ENCODE assay signal across 8 cellular contexts in the genomic region with DNA sequence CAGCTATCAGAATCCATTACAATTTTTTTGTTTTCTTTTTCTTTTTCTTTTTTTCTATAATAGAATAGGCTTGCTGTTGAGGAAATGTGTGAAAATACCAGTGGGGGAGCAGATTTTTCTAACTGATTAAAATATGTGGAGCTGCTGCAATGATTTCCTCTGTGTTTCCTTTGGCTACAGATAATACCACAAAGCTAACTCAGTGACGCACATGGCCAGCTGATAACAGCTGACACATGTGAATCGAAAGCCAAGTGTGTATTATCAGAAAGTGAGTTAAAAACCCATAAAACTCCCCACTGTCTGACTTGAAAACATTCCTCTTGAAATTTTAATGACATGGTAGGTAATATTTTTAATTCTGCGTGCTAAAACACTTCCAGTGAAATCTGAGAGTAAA.
DNase-seq lines count a peak whose midpoint lies in the region; ATAC-seq lines count a peak whose summit lies in the region.

No MANE protein-coding gene starts in this region.

- H3K36me3 Mint-ChIP-seq in activated naive CD8-positive, alpha-beta T cell = no peaks in the 10 kb centered on the region

- ATAC-seq in GM18870 (IDR thresholded peaks at IDR 0.05; ENCODE audit: unreplicated experiment) = peak; percentile 53
- ATAC-seq in HG03135 (IDR thresholded peaks at IDR 0.05; ENCODE audit: unreplicated experiment) = peak; percentile 68

- no peak overlapping the region for H3K4me3 Mint-ChIP-seq in activated naive CD8-positive, alpha-beta T cell

- H3K27ac Mint-ChIP-seq in activated naive CD8-positive, alpha-beta T cell = peak overlapping the region; percentile 41

- H3K27me3 Mint-ChIP-seq in activated naive CD8-positive, alpha-beta T cell = no peaks in the 10 kb centered on the region

- peak; percentile 35 for DNase-seq in mucosa of gallbladder (ENCODE audit: low spot score)
- no peak for DNase-seq in NCI-H1092 treated with DMSO at 0.1 percent for 48 hours (lab: John Stamatoyannopoulos, UW)
- DNase-seq in NCI-H2171 (lab: John Stamatoyannopoulos, UW) = no peak
- DNase-seq in NCI-H1105 treated with DMSO at 0.1 percent for 48 hours (lab: John Stamatoyannopoulos, UW) = no peak
- no peak for DNase-seq in DMS53 (lab: John Stamatoyannopoulos, UW)

- no peaks in the 10 kb centered on the region for H3K9me3 Mint-ChIP-seq in activated naive CD8-positive, alpha-beta T cell (ENCODE audit: low read depth)

- H3K4me1 Mint-ChIP-seq in activated naive CD8-positive, alpha-beta T cell (ENCODE audit: low read depth) = peaks cover 10% of the 10 kb centered on the region
